Comparison of ENCODE assay signal across 8 cellular contexts in the genomic region with DNA sequence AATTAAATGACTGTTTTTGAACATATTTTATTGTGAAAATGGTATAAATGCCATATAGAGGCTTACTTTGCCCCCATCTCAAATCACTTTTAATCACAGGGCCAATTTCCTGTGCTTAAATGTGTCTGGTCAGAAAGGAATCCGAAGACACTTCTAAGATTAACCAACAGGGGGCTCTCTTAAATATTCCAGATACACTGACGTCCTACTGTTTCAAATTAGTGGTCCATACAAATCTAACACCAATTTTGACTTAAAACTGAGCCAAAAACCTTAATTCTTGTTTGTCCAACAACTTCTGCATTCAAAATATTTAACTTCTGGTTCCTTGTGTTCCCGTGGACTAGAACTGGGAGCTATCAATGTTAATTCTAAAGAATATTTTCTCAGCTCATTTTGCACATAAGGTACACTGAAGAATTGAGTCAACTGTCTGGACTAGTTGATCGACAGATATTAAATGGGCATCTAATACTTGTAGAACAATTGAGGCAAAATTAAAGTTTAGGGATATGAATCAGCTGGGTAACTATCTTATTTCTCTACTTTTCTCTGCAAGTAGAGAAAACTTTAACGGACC.
DNase-seq lines count a peak whose midpoint lies in the region; ATAC-seq, FAIRE-seq and TF ChIP-seq lines count a peak whose summit lies in the region.

No MANE protein-coding gene starts in this region.

- H3K79me2 ChIP-seq in PC-9 (ENCODE audit: low read depth), result no peaks in the 10 kb centered on the region

- no peak for DNase-seq in D721Med (ENCODE audit: insufficient read length, low spot score)
- DNase-seq in PC-9, result no peak
- DNase-seq in fibroblast of gingiva (ENCODE audit: low read depth), result peak; percentile 27
- DNase-seq in psoas muscle, result no peak
- DNase-seq in mesenteric fat pad (ENCODE audit: low spot score), result no peak

- FAIRE-seq in D721Med (lab: Jason Lieb, UNC), result peak; percentile 76

- no peak overlapping the region for H2AFZ ChIP-seq in PC-9

- no peak overlapping the region for H3K4me3 ChIP-seq in PC-9
- no peak overlapping the region for H3K4me3 ChIP-seq in psoas muscle

- TF ChIP-seq CTCF in D721Med (IDR thresholded peaks at IDR 0.05; ENCODE audit: insufficient read depth, missing control alignments) (peak; percentile 43), PC-9 (conservative IDR thresholded peaks at IDR 0.05) (peak; percentile 73), psoas muscle (IDR thresholded peaks at IDR 0.05) (peak; percentile 50)

- H3K4me1 ChIP-seq in PC-9 (replicated peaks; ENCODE audit: insufficient read depth), result no peaks in the 10 kb centered on the region
- H3K4me1 ChIP-seq in psoas muscle, result no peaks in the 10 kb centered on the region

- no peak overlapping the region for H3K4me2 ChIP-seq in PC-9

- H3K9me2 ChIP-seq in PC-9 (ENCODE audit: insufficient read depth), result no peaks in the 10 kb centered on the region

- H4K20me1 ChIP-seq in PC-9 (ENCODE audit: insufficient read depth), result no peaks in the 10 kb centered on the region

- 68 to 80% (median 70%) methylated on average over 5 of the region's 5 CpGs for WGBS in psoas muscle, 3 donors

- intact Hi-C loops in PC-9 (cut with micrococcal nuclease; ENCODE audit: unreplicated experiment) (loop anchor here (2.0 to 5.0 kb wide), 2 partner anchors 72 to 216 kb away; no protein-coding TSS in a partner anchor), psoas muscle (cut with DNase I) (no loop called here)

- H3F3A ChIP-seq in PC-9 (ENCODE audit: insufficient read depth, low read depth), result no peaks in the 10 kb centered on the region

- H3K27me3 ChIP-seq in PC-9 (ENCODE audit: insufficient read depth, low read depth), result no peaks in the 10 kb centered on the region
- H3K27me3 ChIP-seq in psoas muscle (ENCODE audit: insufficient read depth in 3 of 3, low read length in 2 of 3), result no peaks in the 10 kb centered on the region

- POLR2A ChIA-PET in PC-9 (lab: Charles Lee; ENCODE audit: unreplicated experiment), result interaction anchor here (0.6 kb wide), 2 partner anchors 44 to 671 kb away, joined by 5 to 8 read pairs; no protein-coding TSS in a partner anchor

- no peak overlapping the region for H3K27ac ChIP-seq in PC-9
- H3K27ac ChIP-seq in psoas muscle, result no peak overlapping the region

- H3K36me3 ChIP-seq in PC-9 (ENCODE audit: low read depth) (no peaks in the 10 kb centered on the region), psoas muscle (ENCODE audit: insufficient read depth in 1 of 2, low read depth in 1 of 2) (no peaks in the 10 kb centered on the region)

- ATAC-seq in GM21786 (IDR thresholded peaks at IDR 0.05; ENCODE audit: unreplicated experiment) (peak; percentile 53), psoas muscle (no peak), HG03469 (IDR thresholded peaks at IDR 0.05; ENCODE audit: unreplicated experiment) (no peak), GM19035 (IDR thresholded peaks at IDR 0.05; ENCODE audit: unreplicated experiment) (no peak)

- H3K9me3 ChIP-seq in PC-9 (ENCODE audit: insufficient read depth, low read depth) (no peaks in the 10 kb centered on the region), psoas muscle (no peaks in the 10 kb centered on the region)

- CTCF ChIA-PET in PC-9 (lab: Charles Lee), result interaction anchor here (0.6 kb wide), 1 partner anchor 1148 kb away, joined by 4 read pairs; no protein-coding TSS in a partner anchor

- no TSS peak for BruUV-seq in PC-9 (replicated peaks; lab: Mats Ljungman, UMichigan)
